In genomic region chr2:11527001-11527400, GRCh38 we compare ENCODE assay signal across 21 cellular contexts. TPM values are rescaled to one million over a fixed set of nuclear protein-coding genes. Genes with fewer than 3 reads are reported as not detected.
DNase-seq lines count a peak whose midpoint lies in the region; ATAC-seq and TF ChIP-seq lines count a peak whose summit lies in the region.
"Had no signal": no experiment of that assay in that cellular context is flagged by ENCODE, and none has a peak within 500 bp of the region (broad histone marks: within the 10 kb centered on the region; RNA-seq: fewer than 3 reads in every experiment).

No MANE protein-coding gene starts in this region.

- H3K4me3 Mint-ChIP-seq in stimulated activated naive B cell treated with anti-CD40 and anti-IgM and Interleukin-4, amounts not matched to agents 10 μg/mL and 1 μg/mL and 100 μg/mL, for 72 hours: no peak overlapping the region
- no peak overlapping the region for H3K4me3 Mint-ChIP-seq in activated T-cell treated with anti-CD3 and anti-CD28 coated beads, Interleukin-2, amount 50 U/mL, for 24 hours
- H3K4me3 Mint-ChIP-seq: T-helper 1 cell treated with Interleukin-12 subunit alpha and Interleukin-12 subunit beta and Interleukin-4 antibody, amounts not matched to agents 30 μg/mL and 1 μg/mL, for 36 hours had no signal

- no peaks in the 10 kb centered on the region for H3K9me3 ChIP-seq in mammary epithelial cell (replicated peaks; ENCODE audit: insufficient read depth, low read length)
- H3K9me3 ChIP-seq: SJCRH30 had no signal

- no peak overlapping the region for H3K27ac ChIP-seq in mammary epithelial cell (ENCODE audit: insufficient read depth, low read depth, low read length)
- H3K27ac ChIP-seq: PC-9, RWPE1, SJCRH30 had no signal

- no peak for TF ChIP-seq CTCF in mammary epithelial cell (conservative IDR thresholded peaks at IDR 0.05 in 1 of 2, IDR thresholded peaks at IDR 0.05 in 1 of 2; ENCODE audit: extremely low read depth in 1 of 2, insufficient read depth in 1 of 2, low read depth in 1 of 2, low read length in 2 of 2)

- peak; percentile 53 for DNase-seq in NOMO-1 treated with DMSO at 0.1 percent for 48 hours (lab: John Stamatoyannopoulos, UW; ENCODE audit: unreplicated experiment)
- no peak for DNase-seq in stimulated activated naive B cell treated with anti-CD40 and anti-IgM and Interleukin-4, amounts not matched to agents 10 μg/mL and 1 μg/mL and 100 μg/mL, for 72 hours
- no peak for DNase-seq in mammary epithelial cell
- no peak for DNase-seq in activated T-cell treated with anti-CD3 and anti-CD28 coated beads, Interleukin-2, amount 50 U/mL, for 24 hours
- DNase-seq in SKM-1 treated with dmso at 0.1 percent for 144 hours (lab: John Stamatoyannopoulos, UW; ENCODE audit: unreplicated experiment): no peak
- DNase-seq: ACHN; C1 segment of cervical spinal cord; DMS79 treated with DMSO at 0.1 percent for 48 hours; NCI-H1048; NCI-H1436; NCI-H1930; NCI-H2171 treated with DMSO at 0.1 percent for 48 hours; NCI-H446 treated with DMSO at 0.1 percent for 48 hours; NK-92 treated with Interleukin-12 subunit alpha and Interleukin-12 subunit beta, amount 100 ng/mL, for 24 hours; PC-9; SJCRH30 had no signal

- dilution Hi-C loops in mammary epithelial cell (cut with HindIII; ENCODE audit: low sequenced_read_pairs): loop anchor here (5.0 kb wide), 1 partner anchor 80 kb away; no protein-coding TSS in a partner anchor

- no peaks in the 10 kb centered on the region for H3K36me3 ChIP-seq in mammary epithelial cell (ENCODE audit: insufficient read depth, low read length)
- H3K36me3 ChIP-seq: SJCRH30 had no signal

- no peaks in the 10 kb centered on the region for H3K79me2 ChIP-seq in mammary epithelial cell (ENCODE audit: insufficient read depth, low read length)

- no peaks in the 10 kb centered on the region for H4K20me1 ChIP-seq in mammary epithelial cell (ENCODE audit: insufficient read depth, low read length)

- ATAC-seq in GM18502 (IDR thresholded peaks at IDR 0.05; ENCODE audit: poor library complexity, unreplicated experiment) (peak; percentile 80), HG03175 (IDR thresholded peaks at IDR 0.05; ENCODE audit: unreplicated experiment) (peak; percentile 43)
- peak; percentile 65 to 76 for ATAC-seq in stimulated activated naive B cell treated with anti-CD40 and anti-IgM and Interleukin-4, amounts not matched to agents 10 μg/mL and 1 μg/mL and 100 μg/mL, for 72 hours (replicated peaks)
- ATAC-seq: K562 had no signal

- peaks cover 7 to 14% of the 10 kb centered on the region in 2 donors for H3K4me1 Mint-ChIP-seq in stimulated activated naive B cell treated with anti-CD40 and anti-IgM and Interleukin-4, amounts not matched to agents 10 μg/mL and 1 μg/mL and 100 μg/mL, for 72 hours
- no peaks in the 10 kb centered on the region for H3K4me1 Mint-ChIP-seq in activated T-cell treated with anti-CD3 and anti-CD28 coated beads, Interleukin-2, amount 50 U/mL, for 24 hours (ENCODE audit: low read depth)

- H3K4me3 ChIP-seq in mammary epithelial cell (replicated peaks in 1 of 3; ENCODE audit: insufficient read depth in 1 of 3, low read depth in 2 of 3, low read length in 3 of 3): no peak overlapping the region
- H3K4me3 ChIP-seq: K562, PC-9, SJCRH30 had no signal

- H3K9me3 Mint-ChIP-seq in stimulated activated naive B cell treated with anti-CD40 and anti-IgM and Interleukin-4, amounts not matched to agents 10 μg/mL and 1 μg/mL and 100 μg/mL, for 72 hours: peaks cover 3 to 4% of the 10 kb centered on the region in 2 donors
- H3K9me3 Mint-ChIP-seq in activated T-cell treated with anti-CD3 and anti-CD28 coated beads, Interleukin-2, amount 50 U/mL, for 24 hours: peaks cover 4% of the 10 kb centered on the region

- intact Hi-C loops in mammary epithelial cell (cut with micrococcal nuclease): no loop called here

- CTCF ChIA-PET in mammary epithelial cell (lab: Charles Lee; ENCODE audit: low non-redundant PET): no interaction called here

- whole genome bisulfite sequencing in mammary epithelial cell (ENCODE audit: low coverage, missing lambda C conversion rate): 81% methylated on average over 1 of the region's 1 CpG

- peaks cover under 1% of the 10 kb centered on the region for H3K4me1 ChIP-seq in mammary epithelial cell (ENCODE audit: insufficient read depth, low read length)

- in situ Hi-C loops in mammary epithelial cell (cut with MboI; ENCODE audit: low sequenced_read_pairs in 2 of 2): no loop called here

- H3K9ac ChIP-seq in mammary epithelial cell (ENCODE audit: insufficient read depth, low read length): no peak overlapping the region

- H3K27ac Mint-ChIP-seq in stimulated activated naive B cell treated with anti-CD40 and anti-IgM and Interleukin-4, amounts not matched to agents 10 μg/mL and 1 μg/mL and 100 μg/mL, for 72 hours: no peak overlapping the region
- no peak overlapping the region for H3K27ac Mint-ChIP-seq in activated T-cell treated with anti-CD3 and anti-CD28 coated beads, Interleukin-2, amount 50 U/mL, for 24 hours
- H3K27ac Mint-ChIP-seq: T-helper 1 cell treated with Interleukin-12 subunit alpha and Interleukin-12 subunit beta and Interleukin-4 antibody, amounts not matched to agents 30 μg/mL and 1 μg/mL, for 36 hours had no signal

- H2AFZ ChIP-seq in mammary epithelial cell (ENCODE audit: low read depth, low read length): no peak overlapping the region
- H2AFZ ChIP-seq: PC-9 had no signal

- H3K4me2 ChIP-seq in mammary epithelial cell (ENCODE audit: insufficient read depth, low read depth, low read length): no peak overlapping the region
- H3K4me2 ChIP-seq: PC-9 had no signal

- BruUV-seq in mammary epithelial cell (replicated peaks; lab: Mats Ljungman, UMichigan): no TSS peak

- no peaks in the 10 kb centered on the region for H3K27me3 ChIP-seq in mammary epithelial cell (ENCODE audit: insufficient read depth, low read length)
- H3K27me3 ChIP-seq: SJCRH30 had no signal

- H3K27me3 Mint-ChIP-seq in stimulated activated naive B cell treated with anti-CD40 and anti-IgM and Interleukin-4, amounts not matched to agents 10 μg/mL and 1 μg/mL and 100 μg/mL, for 72 hours: peaks cover 34 to 38% of the 10 kb centered on the region in 2 donors
- peaks cover 38% of the 10 kb centered on the region for H3K27me3 Mint-ChIP-seq in activated T-cell treated with anti-CD3 and anti-CD28 coated beads, Interleukin-2, amount 50 U/mL, for 24 hours

- H3K36me3 Mint-ChIP-seq in stimulated activated naive B cell treated with anti-CD40 and anti-IgM and Interleukin-4, amounts not matched to agents 10 μg/mL and 1 μg/mL and 100 μg/mL, for 72 hours: peaks cover 2 to 4% of the 10 kb centered on the region in 2 donors
- H3K36me3 Mint-ChIP-seq in activated T-cell treated with anti-CD3 and anti-CD28 coated beads, Interleukin-2, amount 50 U/mL, for 24 hours (ENCODE audit: low read depth): no peaks in the 10 kb centered on the region

RNA-seq across cellular contexts. Expression of gene GREB1, which starts 6.8 kb away (rescaled TPM):
- 1 to 10 TPM; 2.1 to 2.2 TPM for total RNA-seq in mammary epithelial cell
- 0.28 TPM for polyA plus RNA-seq in mammary epithelial cell
- 1.7 TPM for polyA minus RNA-seq in mammary epithelial cell
